28 cellular contexts compared by ENCODE assay signal in genomic region chr2:159558479-159558878, GRCh38.
"Had no signal": no experiment of that assay in that cellular context is flagged by ENCODE, and none has a peak within 500 bp of the region (broad histone marks: within the 10 kb centered on the region; RNA-seq: fewer than 3 reads in every experiment).

No MANE protein-coding gene starts in this region.

- H3K27ac Mint-ChIP-seq: activated naive CD4-positive, alpha-beta T cell treated with anti-CD3 and anti-CD28 coated beads, Interleukin-2, amount 50 U/mL, for 24 hours; activated naive CD8-positive, alpha-beta T cell treated with anti-CD3 and anti-CD28 coated beads, Interleukin-2, amount 50 U/mL, for 24 hours; T-helper 1 cell treated with Interleukin-12 subunit alpha and Interleukin-12 subunit beta and Interleukin-4 antibody, amounts not matched to agents 30 μg/mL and 1 μg/mL, for 36 hours had no signal

- H3K4me3 Mint-ChIP-seq: activated naive CD4-positive, alpha-beta T cell treated with anti-CD3 and anti-CD28 coated beads, Interleukin-2, amount 50 U/mL, for 24 hours; activated naive CD8-positive, alpha-beta T cell treated with anti-CD3 and anti-CD28 coated beads, Interleukin-2, amount 50 U/mL, for 24 hours; immature natural killer cell; naive B cell; T-helper 1 cell treated with Interleukin-12 subunit alpha and Interleukin-12 subunit beta and Interleukin-4 antibody, amounts not matched to agents 30 μg/mL and 1 μg/mL, for 36 hours had no signal

- H3K4me3 ChIP-seq: body of pancreas, esophagus squamous epithelium, heart left ventricle, pancreas, prostate gland, smooth muscle cell, testis, transverse colon had no signal

- ATAC-seq: activated CD4-positive, CD25-positive, alpha-beta regulatory T cell treated with anti-CD3 and anti-CD28 coated beads, Interleukin-2, amount 50 U/mL, for 24 hours; activated naive CD8-positive, alpha-beta T cell treated with anti-CD3 and anti-CD28 coated beads, Interleukin-2, amount 50 U/mL, for 24 hours; body of pancreas; foreskin keratinocyte; heart left ventricle; left colon; pancreas had no signal

- H3K4me1 Mint-ChIP-seq: activated naive CD4-positive, alpha-beta T cell treated with anti-CD3 and anti-CD28 coated beads, Interleukin-2, amount 50 U/mL, for 24 hours; activated naive CD8-positive, alpha-beta T cell treated with anti-CD3 and anti-CD28 coated beads, Interleukin-2, amount 50 U/mL, for 24 hours; immature natural killer cell; naive B cell had no signal

- H3K9me3 Mint-ChIP-seq: activated naive CD4-positive, alpha-beta T cell treated with anti-CD3 and anti-CD28 coated beads, Interleukin-2, amount 50 U/mL, for 24 hours; activated naive CD8-positive, alpha-beta T cell treated with anti-CD3 and anti-CD28 coated beads, Interleukin-2, amount 50 U/mL, for 24 hours; immature natural killer cell; naive B cell; T-helper 1 cell treated with Interleukin-12 subunit alpha and Interleukin-12 subunit beta and Interleukin-4 antibody, amounts not matched to agents 30 μg/mL and 1 μg/mL, for 36 hours had no signal

- H3K36me3 Mint-ChIP-seq: activated naive CD4-positive, alpha-beta T cell treated with anti-CD3 and anti-CD28 coated beads, Interleukin-2, amount 50 U/mL, for 24 hours; naive B cell had no signal

- H3K27ac ChIP-seq: body of pancreas, esophagus squamous epithelium, foreskin keratinocyte, heart left ventricle, pancreas, prostate gland, testis, transverse colon, VCaP had no signal

- H3K27me3 Mint-ChIP-seq: activated naive CD4-positive, alpha-beta T cell treated with anti-CD3 and anti-CD28 coated beads, Interleukin-2, amount 50 U/mL, for 24 hours; activated naive CD8-positive, alpha-beta T cell treated with anti-CD3 and anti-CD28 coated beads, Interleukin-2, amount 50 U/mL, for 24 hours; naive B cell had no signal

- DNase-seq: activated CD4-positive, alpha-beta T cell treated with anti-CD3 and anti-CD28 coated beads for 48 hours; activated CD4-positive, alpha-beta T cell treated with anti-CD3 and anti-CD28 coated beads, Interleukin-2, amount 50 U/mL, for 48 hours; activated CD8-positive, alpha-beta memory T cell treated with anti-CD3 and anti-CD28 coated beads for 24 hours; activated naive CD8-positive, alpha-beta T cell treated with anti-CD3 and anti-CD28 coated beads, Interleukin-2, amount 50 U/mL, for 24 hours; activated T-cell treated with anti-CD3 and anti-CD28 coated beads, Interleukin-2, amount 50 U/mL, for 1 hour; body of pancreas; esophagus squamous epithelium; foreskin keratinocyte; heart left ventricle; hypothalamus; immature natural killer cell; left colon; mammary epithelial cell; naive B cell; nucleus accumbens; pancreas; stimulated activated CD4-positive, alpha-beta T cell treated with anti-CD3 and anti-CD28 coated beads, Interleukin-15, amount 100 ng/mL, for 24 hours; stimulated activated CD4-positive, alpha-beta T cell treated with anti-CD3 and anti-CD28 coated beads, Interleukin-2, amount 100 ng/mL, for 24 hours; stimulated activated naive CD4-positive, alpha-beta T cell; T-helper 9 cell; testis; transverse colon had no signal
